Comparison of ENCODE assay signal across 8 cellular contexts in the genomic region with DNA sequence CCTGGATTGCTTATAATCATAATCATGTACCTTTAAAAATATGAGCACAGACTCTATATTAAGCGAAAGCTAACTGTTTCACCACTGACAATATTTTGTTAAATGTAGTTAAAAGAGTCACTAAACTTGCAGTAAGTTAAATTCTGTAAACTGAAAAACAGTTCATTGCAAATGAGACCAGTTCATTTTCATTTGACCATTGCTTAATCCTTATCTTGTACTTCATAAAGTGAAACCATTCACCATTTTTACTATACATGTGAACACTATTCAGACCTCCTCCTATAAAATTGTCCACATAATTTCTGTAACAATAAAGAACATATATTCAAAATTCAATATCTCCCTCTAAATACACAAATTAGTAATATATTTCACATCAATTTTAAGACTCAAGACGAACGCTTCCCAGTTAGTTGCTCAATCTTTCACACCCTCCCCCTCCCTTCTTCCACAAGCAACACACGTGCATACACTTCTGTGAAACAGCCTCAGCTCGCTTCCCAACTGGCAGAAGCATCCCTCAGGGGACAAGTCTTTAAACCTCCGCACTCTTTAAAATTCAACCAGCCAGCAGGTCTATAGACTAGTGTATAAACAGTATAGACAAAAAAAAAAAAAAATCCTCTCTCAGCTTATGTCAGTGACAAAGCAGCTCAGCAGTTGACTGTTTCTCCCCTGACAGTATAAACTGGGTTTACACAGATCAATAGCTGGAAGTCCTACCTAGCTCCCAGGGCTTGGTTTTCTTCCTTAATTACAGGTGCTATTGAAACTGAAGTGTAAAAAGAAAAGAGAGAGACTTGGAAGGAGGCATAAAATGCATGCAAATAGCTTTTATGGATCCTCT.
A peak's percentile ranks its signal among the peaks of the same experiment; 100 is the strongest.
DNase-seq lines count a peak whose midpoint lies in the region; ATAC-seq and TF ChIP-seq lines count a peak whose summit lies in the region.

No MANE protein-coding gene starts in this region.

- no peaks in the 10 kb centered on the region for H3K9me3 ChIP-seq in endocrine pancreas (ENCODE audit: control insufficient read depth, low read length)

- no peak for ATAC-seq in GM21423 (IDR thresholded peaks at IDR 0.05; ENCODE audit: unreplicated experiment)

- no peaks in the 10 kb centered on the region for H3K9me3 Mint-ChIP-seq in nephron
- H3K9me3 Mint-ChIP-seq in activated naive CD8-positive, alpha-beta T cell treated with anti-CD3 and anti-CD28 coated beads for 36 hours: no peaks in the 10 kb centered on the region

- H3K4me3 ChIP-seq in endocrine pancreas (ENCODE audit: control insufficient read depth, insufficient read depth, low read length): peak overlapping the region; percentile 88

- H3K4me1 ChIP-seq in endocrine pancreas (ENCODE audit: control insufficient read depth, insufficient read depth, low read length): peaks cover 3% of the 10 kb centered on the region

- no peaks in the 10 kb centered on the region for H3K36me3 ChIP-seq in endocrine pancreas (ENCODE audit: control insufficient read depth, insufficient read depth, low read length)

- H3K36me3 Mint-ChIP-seq in nephron (ENCODE audit: low read depth): no peaks in the 10 kb centered on the region
- H3K36me3 Mint-ChIP-seq in activated naive CD8-positive, alpha-beta T cell treated with anti-CD3 and anti-CD28 coated beads for 36 hours: peaks cover 1% of the 10 kb centered on the region

- no peak overlapping the region for H3K9ac ChIP-seq in endocrine pancreas (ENCODE audit: control insufficient read depth, insufficient read depth, low read length)

- H3K27me3 Mint-ChIP-seq in nephron (ENCODE audit: low read depth): no peaks in the 10 kb centered on the region
- no peaks in the 10 kb centered on the region for H3K27me3 Mint-ChIP-seq in activated naive CD8-positive, alpha-beta T cell treated with anti-CD3 and anti-CD28 coated beads for 36 hours

- TF ChIP-seq CTCF in nephron (IDR thresholded peaks at IDR 0.05; ENCODE audit: unreplicated experiment in 3 of 3): no peak

- H3K27me3 ChIP-seq in endocrine pancreas (ENCODE audit: control insufficient read depth, insufficient read depth, low read length): no peaks in the 10 kb centered on the region

- no peak overlapping the region for H3K27ac Mint-ChIP-seq in nephron
- no peak overlapping the region for H3K27ac Mint-ChIP-seq in activated naive CD8-positive, alpha-beta T cell treated with anti-CD3 and anti-CD28 coated beads for 36 hours

- peaks cover 4% of the 10 kb centered on the region for H3K4me1 Mint-ChIP-seq in nephron
- H3K4me1 Mint-ChIP-seq in activated naive CD8-positive, alpha-beta T cell treated with anti-CD3 and anti-CD28 coated beads for 36 hours: peaks cover 16% of the 10 kb centered on the region

- H3K4me3 Mint-ChIP-seq in nephron: peak overlapping the region in 2 of 3 experiments; percentile 6 to 31
- no peak overlapping the region for H3K4me3 Mint-ChIP-seq in activated naive CD8-positive, alpha-beta T cell treated with anti-CD3 and anti-CD28 coated beads for 36 hours

- DNase-seq in D341Med (ENCODE audit: low spot score) (peak; percentile 71), NCI-H2171 (lab: John Stamatoyannopoulos, UW) (peak; percentile 90), RPMI8226 (no peak), NCI-H1092 treated with DMSO at 0.1 percent for 48 hours (lab: John Stamatoyannopoulos, UW) (no peak)
- no peak for DNase-seq in activated naive CD8-positive, alpha-beta T cell treated with anti-CD3 and anti-CD28 coated beads for 36 hours

Comparison
In these comparisons a context has a peak if more than half of its experiments do, and no peak if none do; other contexts are left out.
1. DNase-seq: peak in D341Med (single experiment) and NCI-H2171 (single experiment); none in activated naive CD8-positive, alpha-beta T cell treated with anti-CD3 and anti-CD28 coated beads for 36 hours (single experiment), RPMI8226 (single experiment) and NCI-H1092 treated with DMSO at 0.1 percent for 48 hours (single experiment).